Comparison of ENCODE assay signal across 1 cellular context in the genomic region with DNA sequence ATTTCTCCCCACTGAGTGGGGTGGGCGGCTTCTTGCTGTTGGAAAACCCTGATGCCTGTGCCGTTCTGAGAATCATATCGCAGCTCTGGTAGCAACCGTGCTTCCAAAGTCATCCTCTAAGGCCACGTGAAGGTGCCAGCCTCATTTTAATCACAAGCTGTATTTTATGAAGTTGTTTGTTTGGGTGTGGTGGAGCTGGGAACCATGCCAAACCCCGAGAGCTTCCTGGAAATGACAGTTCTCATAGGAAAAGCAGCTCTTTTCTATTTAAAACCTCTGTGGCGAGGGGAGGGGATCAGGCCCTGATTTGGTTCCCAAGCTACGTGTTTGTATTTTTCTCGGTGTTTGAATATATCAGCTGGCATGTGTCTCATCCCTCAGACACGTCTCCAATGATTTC.
TF ChIP-seq lines count a peak whose summit lies in the region.

No MANE protein-coding gene starts in this region.

TF ChIP-seq in endothelial cell of umbilical vein, 7 proteins besides CTCF, POLR2A, EP300 and RAD21 (continued from another document):
- peak; percentile 64 for TF ChIP-seq POLR2AphosphoS5 (IDR thresholded peaks at IDR 0.05; ENCODE audit: insufficient read depth, low read depth, low read length)
- TF ChIP-seq FOS (IDR thresholded peaks at IDR 0.05; ENCODE audit: borderline replicate concordance, insufficient read depth, low read length): peak; percentile 20
- TF ChIP-seq MAX (IDR thresholded peaks at IDR 0.05; ENCODE audit: insufficient read depth, insufficient read length): peak; percentile 55
